In the genomic region with DNA sequence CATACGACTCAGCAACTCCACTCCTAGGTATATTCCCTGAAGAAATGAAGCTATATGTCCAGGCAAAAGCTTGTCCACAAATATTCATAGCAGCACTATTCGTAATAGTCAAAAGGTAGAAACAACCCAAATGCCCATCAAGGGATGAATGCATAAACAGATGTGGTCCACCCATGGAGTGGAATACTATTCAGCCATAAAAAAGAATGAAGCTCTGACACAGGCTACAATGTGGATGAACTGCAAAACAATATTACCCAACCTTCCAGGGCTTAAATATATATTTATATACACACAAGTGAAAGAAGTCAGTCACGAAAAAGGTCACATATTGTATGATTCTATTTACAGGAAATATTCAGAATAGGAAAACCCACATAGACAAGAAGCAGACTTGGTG, we compare ENCODE assay signal across 16 cellular contexts. TPM values are rescaled to one million over a fixed set of nuclear protein-coding genes. Genes with fewer than 3 reads are reported as not detected.
DNase-seq lines count a peak whose midpoint lies in the region; ATAC-seq and TF ChIP-seq lines count a peak whose summit lies in the region.
"Had no signal": no experiment of that assay in that cellular context is flagged by ENCODE, and none has a peak within 500 bp of the region (broad histone marks: within the 10 kb centered on the region; RNA-seq: fewer than 3 reads in every experiment).

No MANE protein-coding gene starts in this region.

- peak overlapping the region; percentile 36 for H3K9ac ChIP-seq in muscle layer of colon (ENCODE audit: low read length)
- H3K9ac ChIP-seq: BLaER1 treated with 17β-estradiol and CSF1 and Interleukin-3, amounts not matched to agents 10 nM and 100 nM had no signal

- DNase-seq in SJSA1 (ENCODE audit: low read depth in 1 of 2, low spot score in 2 of 2) (no peak), aorta (no peak), NCI-H69 (lab: John Stamatoyannopoulos, UW) (no peak), progenitor cell of endocrine pancreas (ENCODE audit: low spot score, unreplicated experiment) (no peak)
- DNase-seq in central memory CD4-positive, alpha-beta T cell = no peak
- DNase-seq: DMS 273 treated with DMSO at 0.1 percent for 48 hours, Kasumi-1, NCI-H2029, NCI-H2171 treated with DMSO at 0.1 percent for 48 hours, NCI-H82, Right ventricle myocardium superior had no signal

- H3K36me3 ChIP-seq in SJSA1 (no peaks in the 10 kb centered on the region), esophagus (ENCODE audit: control insufficient read depth in 2 of 2, insufficient read depth in 2 of 2, low read length in 1 of 2) (peaks cover 0 to 2% of the 10 kb centered on the region in 2 donors), muscle layer of colon (ENCODE audit: insufficient read depth, low read length) (no peaks in the 10 kb centered on the region), aorta (ENCODE audit: control insufficient read depth in 1 of 2, insufficient read depth in 2 of 2, low read length in 1 of 2) (no peaks in the 10 kb centered on the region)
- H3K36me3 ChIP-seq: BLaER1 treated with 17β-estradiol and CSF1 and Interleukin-3, amounts not matched to agents 10 nM and 100 nM had no signal

- WGBS in esophagus, 2 donors = 92 to 94% methylated on average over 3 of the region's 3 CpGs
- WGBS in aorta, 2 donors = 82 to 91% methylated on average over 3 of the region's 3 CpGs

- no peak for ATAC-seq in aorta (ENCODE audit: low FRiP score)

- peaks cover 51% of the 10 kb centered on the region for H3K4me1 Mint-ChIP-seq in progenitor cell of endocrine pancreas (ENCODE audit: low read depth)

- H3K4me1 ChIP-seq in SJSA1 (replicated peaks) (peaks cover 61% of the 10 kb centered on the region), esophagus (ENCODE audit: control insufficient read depth in 2 of 2, insufficient read depth in 2 of 2, low read length in 1 of 2) (peaks cover 5 to 17% of the 10 kb centered on the region in 2 donors), muscle layer of colon (ENCODE audit: insufficient read depth, low read length) (peaks cover 86% of the 10 kb centered on the region), aorta (ENCODE audit: control insufficient read depth in 1 of 2, insufficient read depth in 2 of 2, low read length in 2 of 2) (peaks cover 0 to 3% of the 10 kb centered on the region in 2 donors)

- H3K9me3 ChIP-seq in SJSA1 (replicated peaks) (no peaks in the 10 kb centered on the region), esophagus (ENCODE audit: control insufficient read depth in 2 of 2, insufficient read depth in 1 of 2, low read depth in 1 of 2, low read length in 1 of 2) (no peaks in the 10 kb centered on the region), muscle layer of colon (ENCODE audit: low read length) (no peaks in the 10 kb centered on the region), aorta (ENCODE audit: control insufficient read depth, low read length) (no peaks in the 10 kb centered on the region)

- peaks cover 1% of the 10 kb centered on the region for H3K36me3 Mint-ChIP-seq in progenitor cell of endocrine pancreas (ENCODE audit: insufficient read depth)

- no peak for TF ChIP-seq CTCF in progenitor cell of endocrine pancreas (IDR thresholded peaks at IDR 0.05; ENCODE audit: unreplicated experiment)

- no peaks in the 10 kb centered on the region for H3K9me3 Mint-ChIP-seq in progenitor cell of endocrine pancreas (ENCODE audit: low read depth)

- H3K4me3 Mint-ChIP-seq in progenitor cell of endocrine pancreas (ENCODE audit: low read depth) = no peak overlapping the region

- H3K4me3 ChIP-seq in SJSA1 (no peak overlapping the region), esophagus (ENCODE audit: low read depth in 1 of 2, low read length in 2 of 2) (no peak overlapping the region), muscle layer of colon (ENCODE audit: low read depth in 1 of 2, low read length in 2 of 2) (no peak overlapping the region), aorta (ENCODE audit: low read length in 2 of 2) (no peak overlapping the region)
- H3K4me3 ChIP-seq: BLaER1 treated with 17β-estradiol and CSF1 and Interleukin-3, amounts not matched to agents 10 nM and 100 nM had no signal

- no peaks in the 10 kb centered on the region for H3K27me3 ChIP-seq in SJSA1 (replicated peaks)
- H3K27me3 ChIP-seq in esophagus (ENCODE audit: control insufficient read depth in 1 of 2, insufficient read depth in 2 of 2, low read length in 2 of 2) = no peaks in the 10 kb centered on the region
- no peaks in the 10 kb centered on the region for H3K27me3 ChIP-seq in muscle layer of colon (ENCODE audit: control insufficient read depth in 1 of 2, insufficient read depth in 2 of 2, low read length in 2 of 2)
- no peaks in the 10 kb centered on the region for H3K27me3 ChIP-seq in aorta (ENCODE audit: control insufficient read depth in 1 of 2, insufficient read depth in 2 of 2, low read length in 1 of 2)
- H3K27me3 ChIP-seq: BLaER1 treated with 17β-estradiol and CSF1 and Interleukin-3, amounts not matched to agents 10 nM and 100 nM had no signal

- H3K27ac ChIP-seq in SJSA1 = peak overlapping the region; percentile 87
- peak overlapping the region; percentile 65 to 99 for H3K27ac ChIP-seq in esophagus (ENCODE audit: low read depth in 2 of 2, low read length in 1 of 2)
- peak overlapping the region; percentile 99 for H3K27ac ChIP-seq in muscle layer of colon (ENCODE audit: low read depth, low read length)
- H3K27ac ChIP-seq in aorta (ENCODE audit: low read depth in 1 of 2, low read length in 2 of 2) = peak overlapping the region; percentile 75 to 93
- H3K27ac ChIP-seq: BLaER1 treated with 17β-estradiol and CSF1 and Interleukin-3, amounts not matched to agents 10 nM and 100 nM had no signal

- H3K27me3 Mint-ChIP-seq in progenitor cell of endocrine pancreas = no peaks in the 10 kb centered on the region

- no peak overlapping the region for H3K27ac Mint-ChIP-seq in progenitor cell of endocrine pancreas

- intact Hi-C loops in aorta (cut with DNase I) = loop anchor here in 1 of 2 donors (1.0 kb wide), 1 partner anchor 22 kb away; no protein-coding TSS in a partner anchor

RNA-seq across cellular contexts. Expression of a gene that starts 19.7 kb away (rescaled TPM):
- total RNA-seq in SJSA1 (2014; rRNA removed; shearing (Covaris generic)) = 9.7 and 13.1 TPM in 2 replicates
- 1 to 10 TPM; 5.3 to 8.8 TPM for polyA plus RNA-seq in esophagus
- 10 to 100 TPM; 16.6 to 26.1 TPM for total RNA-seq in aorta
- polyA plus RNA-seq in aorta = 10 to 100 TPM in 1 of 2 donors, 1 to 10 TPM in 1; 6.5 to 12.6 TPM
- total RNA-seq in progenitor cell of endocrine pancreas = 24.2 and 24.8 TPM in 2 replicates

RNA-seq across cellular contexts. Expression of a gene that starts 44.8 kb away (rescaled TPM):
- total RNA-seq in SJSA1 (2014; rRNA removed; shearing (Covaris generic)) = not detected in 2 replicates
- polyA plus RNA-seq in esophagus (under 1 TPM in 1 of 2 donors, not detected in 1; 0.12 TPM), aorta (1 to 10 TPM in 1 of 2 donors, not detected in 1; 1.5 TPM)
- total RNA-seq in aorta (not detected), progenitor cell of endocrine pancreas (not detected in 2 replicates)
- total RNA-seq: H4, NCI-H460, Right ventricle myocardium superior had no signal
